Comparison of ENCODE assay signal across 15 cellular contexts in the genomic region with DNA sequence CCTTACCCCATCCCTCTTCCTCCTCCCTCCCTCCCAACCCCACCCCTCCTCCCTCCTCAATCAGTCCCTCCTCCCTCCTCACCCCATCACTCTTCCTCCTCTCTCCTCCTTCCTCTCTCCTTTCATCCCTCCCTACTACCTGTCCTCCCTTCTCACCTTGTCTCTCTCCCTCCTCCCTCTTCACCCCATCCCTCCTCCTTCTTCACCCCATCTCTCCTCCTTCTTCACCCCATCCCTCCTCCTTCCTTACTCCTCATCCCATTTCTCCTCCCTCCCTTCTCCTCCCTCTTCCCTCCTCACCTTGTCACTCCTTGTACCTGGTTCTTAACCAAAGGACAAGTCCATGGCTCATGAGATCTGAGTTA.
A peak's percentile ranks its signal among the peaks of the same experiment; 100 is the strongest.
DNase-seq lines count a peak whose midpoint lies in the region; ATAC-seq and TF ChIP-seq lines count a peak whose summit lies in the region.
"Had no signal": no experiment of that assay in that cellular context is flagged by ENCODE, and none has a peak within 500 bp of the region (broad histone marks: within the 10 kb centered on the region; RNA-seq: fewer than 3 reads in every experiment).

No MANE protein-coding gene starts in this region.

- H3K9ac ChIP-seq in BLaER1 = no peak overlapping the region
- H3K9ac ChIP-seq in H9 (ENCODE audit: extremely low read depth, insufficient read length, low read length) = no peak overlapping the region

- in situ Hi-C loops in G401 (cut with HindIII; ENCODE audit: low sequenced_read_pairs) = no loop called here

- no peak overlapping the region for H3K18ac ChIP-seq in H9 (ENCODE audit: insufficient read length, low read depth, low read length)

- no peak overlapping the region for H2AFZ ChIP-seq in H9 (ENCODE audit: low read length)

- no peak for TF ChIP-seq CTCF in H9 (conservative IDR thresholded peaks at IDR 0.05)
- TF ChIP-seq CTCF in chondrocyte (IDR thresholded peaks at IDR 0.05) = no peak

- no peak overlapping the region for H2BK5ac ChIP-seq in H9 (ENCODE audit: insufficient read length, low read length)

- H3K9me3 Mint-ChIP-seq in H9 (peaks cover under 1 to 2% of the 10 kb centered on the region in 2 experiments; a peak in 3 of 5 replicates), chondrocyte (ENCODE audit: low read depth) (no peaks in the 10 kb centered on the region)
- H3K9me3 Mint-ChIP-seq in stimulated activated memory B cell treated with anti-CD40 and anti-IgM and Interleukin-4, amounts not matched to agents 10 μg/mL and 1 μg/mL and 100 μg/mL, for 72 hours = no peaks in the 10 kb centered on the region
- no peaks in the 10 kb centered on the region for H3K9me3 Mint-ChIP-seq in activated naive CD4-positive, alpha-beta T cell treated with anti-CD3 and anti-CD28 coated beads, Interleukin-2, amount 50 U/mL, for 72 hours
- H3K9me3 Mint-ChIP-seq: CD4-positive, alpha-beta memory T cell had no signal

- H3T11ph ChIP-seq in H9 (ENCODE audit: low read length) = no peak overlapping the region

- H2BK12ac ChIP-seq in H9 (ENCODE audit: insufficient read length, low read depth, low read length) = no peak overlapping the region

- peak overlapping the region in 1 of 3 experiments; percentile 48; a peak in 1 of 7 replicates for H3K27ac Mint-ChIP-seq in H9
- peak overlapping the region; percentile 65 for H3K27ac Mint-ChIP-seq in chondrocyte (ENCODE audit: unreplicated experiment)
- H3K27ac Mint-ChIP-seq in stimulated activated memory B cell treated with anti-CD40 and anti-IgM and Interleukin-4, amounts not matched to agents 10 μg/mL and 1 μg/mL and 100 μg/mL, for 72 hours = no peak overlapping the region
- H3K27ac Mint-ChIP-seq in activated naive CD4-positive, alpha-beta T cell treated with anti-CD3 and anti-CD28 coated beads, Interleukin-2, amount 50 U/mL, for 72 hours = no peak overlapping the region
- H3K27ac Mint-ChIP-seq: CD4-positive, alpha-beta memory T cell had no signal

- no peak overlapping the region for H2AK5ac ChIP-seq in H9 (ENCODE audit: insufficient read length, low read length)

- H3K9me3 ChIP-seq in BLaER1 = no peaks in the 10 kb centered on the region
- no peaks in the 10 kb centered on the region for H3K9me3 ChIP-seq in H9 (ENCODE audit: control insufficient read depth, low read depth, low read length)
- H3K9me3 ChIP-seq: MG63 had no signal

- H2BK20ac ChIP-seq in H9 (ENCODE audit: low read depth, low read length, poor library complexity, severe bottlenecking) = no peak overlapping the region

- H2BK15ac ChIP-seq in H9 (ENCODE audit: low read depth, low read length) = no peak overlapping the region

- ATAC-seq in stimulated activated memory B cell treated with anti-CD40 and anti-IgM and Interleukin-4, amounts not matched to agents 10 μg/mL and 1 μg/mL and 100 μg/mL, for 72 hours = peak; percentile 10
- ATAC-seq in activated naive CD4-positive, alpha-beta T cell treated with anti-CD3 and anti-CD28 coated beads, Interleukin-2, amount 50 U/mL, for 72 hours = no peak
- no peak for ATAC-seq in HG03342 (IDR thresholded peaks at IDR 0.05; ENCODE audit: unreplicated experiment)

- no peak overlapping the region for H4K91ac ChIP-seq in H9 (ENCODE audit: insufficient read length, low read depth, low read length)

- H3K4ac ChIP-seq in H9 (ENCODE audit: low read depth, low read length) = no peak overlapping the region

- H3K36me3 ChIP-seq in BLaER1 = no peaks in the 10 kb centered on the region
- H3K36me3 ChIP-seq: MG63 had no signal

- H3K4me2 ChIP-seq in BLaER1 = peak overlapping the region; percentile 71
- no peak overlapping the region for H3K4me2 ChIP-seq in H9 (ENCODE audit: insufficient read depth, insufficient read length, low read length)

- peak overlapping the region; percentile 67 for H3K56ac ChIP-seq in H9 (ENCODE audit: insufficient read length, low read depth, low read length)

- H3K27me3 ChIP-seq in BLaER1 (no peaks in the 10 kb centered on the region), H9 (ENCODE audit: insufficient read depth, low read length) (no peaks in the 10 kb centered on the region)
- H3K27me3 ChIP-seq: MG63 had no signal

- no peaks in the 10 kb centered on the region; the same call in 1 of the 2 replicates for H3K79me2 ChIP-seq in H9 (ENCODE audit: insufficient read depth, low read length)

- no peak for DNase-seq in H9
- no peak for DNase-seq in chondrocyte (ENCODE audit: low spot score)
- no peak for DNase-seq in activated naive CD4-positive, alpha-beta T cell treated with anti-CD3 and anti-CD28 coated beads, Interleukin-2, amount 50 U/mL, for 72 hours (ENCODE audit: low spot score in 2 of 2)
- DNase-seq in G401 (ENCODE audit: low spot score) = no peak
- DNase-seq: CD4-positive, alpha-beta memory T cell; GDM1; NCI-H1417; NCI-H187; NCI-H446 treated with DMSO at 0.1 percent for 48 hours; NCI-H526 treated with DMSO at 0.1 percent for 48 hours; OCI-M1 had no signal

- H3K27ac ChIP-seq in BLaER1 (peak overlapping the region; percentile 44; the same call in 1 of the 2 replicates), H9 (ENCODE audit: insufficient read length, low read depth, low read length) (no peak overlapping the region)

- H3K23me2 ChIP-seq in H9 (ENCODE audit: insufficient read length, low read depth, low read length, poor library complexity, severe bottlenecking) = no peaks in the 10 kb centered on the region

- no peak overlapping the region for H4K5ac ChIP-seq in H9 (ENCODE audit: insufficient read length, low read depth, low read length)

- H3K14ac ChIP-seq in H9 (ENCODE audit: insufficient read depth, low read length) = no peak overlapping the region

- H4K20me1 ChIP-seq in BLaER1 (no peaks in the 10 kb centered on the region), H9 (ENCODE audit: control insufficient read depth, insufficient read depth, insufficient read length) (no peaks in the 10 kb centered on the region)

- H3K36me3 Mint-ChIP-seq in H9 (ENCODE audit: insufficient read depth in 1 of 3, low read depth in 3 of 3) (no peaks in the 10 kb centered on the region), chondrocyte (ENCODE audit: low read depth) (no peaks in the 10 kb centered on the region)
- H3K36me3 Mint-ChIP-seq in stimulated activated memory B cell treated with anti-CD40 and anti-IgM and Interleukin-4, amounts not matched to agents 10 μg/mL and 1 μg/mL and 100 μg/mL, for 72 hours = no peaks in the 10 kb centered on the region
- H3K36me3 Mint-ChIP-seq in activated naive CD4-positive, alpha-beta T cell treated with anti-CD3 and anti-CD28 coated beads, Interleukin-2, amount 50 U/mL, for 72 hours = no peaks in the 10 kb centered on the region
- H3K36me3 Mint-ChIP-seq: CD4-positive, alpha-beta memory T cell had no signal

- H3K4me1 Mint-ChIP-seq in H9 (no peaks in the 10 kb centered on the region), chondrocyte (ENCODE audit: low read depth) (peaks cover 28% of the 10 kb centered on the region)
- H3K4me1 Mint-ChIP-seq in stimulated activated memory B cell treated with anti-CD40 and anti-IgM and Interleukin-4, amounts not matched to agents 10 μg/mL and 1 μg/mL and 100 μg/mL, for 72 hours = no peaks in the 10 kb centered on the region

- H3K4me1 ChIP-seq in BLaER1 = peaks cover 89% of the 10 kb centered on the region
- H3K4me1 ChIP-seq in H9 (ENCODE audit: insufficient read depth, low read length) = no peaks in the 10 kb centered on the region

- H2BK120ac ChIP-seq in H9 (ENCODE audit: low read depth, low read length, poor library complexity, severe bottlenecking) = no peak overlapping the region

- no peak overlapping the region for H3K23ac ChIP-seq in H9 (ENCODE audit: insufficient read length, low read depth, low read length)

- no peaks in the 10 kb centered on the region for H3K79me1 ChIP-seq in H9 (ENCODE audit: insufficient read depth, low read depth, low read length, poor library complexity, severe bottlenecking)

- H3K4me3 Mint-ChIP-seq in H9 = no peak overlapping the region
- H3K4me3 Mint-ChIP-seq in chondrocyte (ENCODE audit: unreplicated experiment) = no peak overlapping the region
- H3K4me3 Mint-ChIP-seq in stimulated activated memory B cell treated with anti-CD40 and anti-IgM and Interleukin-4, amounts not matched to agents 10 μg/mL and 1 μg/mL and 100 μg/mL, for 72 hours = no peak overlapping the region
- H3K4me3 Mint-ChIP-seq: CD4-positive, alpha-beta memory T cell had no signal

- no peak overlapping the region for H4K8ac ChIP-seq in H9 (replicated peaks; ENCODE audit: insufficient read length, low read depth, low read length)

- H3K27me3 Mint-ChIP-seq in H9 (ENCODE audit: low read depth) = peaks cover 4% of the 10 kb centered on the region
- H3K27me3 Mint-ChIP-seq in chondrocyte (ENCODE audit: low read depth) = peaks cover 3% of the 10 kb centered on the region
- H3K27me3 Mint-ChIP-seq in stimulated activated memory B cell treated with anti-CD40 and anti-IgM and Interleukin-4, amounts not matched to agents 10 μg/mL and 1 μg/mL and 100 μg/mL, for 72 hours = peaks cover 1% of the 10 kb centered on the region
- H3K27me3 Mint-ChIP-seq: CD4-positive, alpha-beta memory T cell had no signal

- no peak overlapping the region for H3K4me3 ChIP-seq in BLaER1
- H3K4me3 ChIP-seq: MG63 had no signal
